Comparison of ENCODE assay signal across 24 cellular contexts in the genomic region with DNA sequence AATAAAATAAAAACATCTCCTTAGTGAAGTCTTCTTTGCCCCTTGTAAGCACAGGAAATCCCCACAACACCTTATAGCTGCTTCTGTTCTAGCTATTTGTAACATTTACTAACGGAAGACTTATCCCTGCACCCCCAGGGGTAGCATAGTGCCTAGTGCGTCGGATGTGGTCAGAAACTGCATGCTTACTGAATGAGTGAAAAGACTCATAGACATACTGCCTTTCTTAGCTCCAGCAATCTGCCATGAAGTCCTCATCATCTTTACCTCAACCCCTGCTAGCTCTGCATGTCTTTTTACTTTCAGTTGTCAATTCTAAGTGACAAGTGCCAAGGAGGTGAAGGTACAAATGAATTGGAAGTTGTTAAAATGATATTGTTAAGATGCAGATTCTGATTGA. TPM values are rescaled to one million over a fixed set of nuclear protein-coding genes. Genes with fewer than 3 reads are reported as not detected.
A peak's percentile ranks its signal among the peaks of the same experiment; 100 is the strongest.
DNase-seq lines count a peak whose midpoint lies in the region; ATAC-seq and TF ChIP-seq lines count a peak whose summit lies in the region.
"Had no signal": no experiment of that assay in that cellular context is flagged by ENCODE, and none has a peak within 500 bp of the region (broad histone marks: within the 10 kb centered on the region; RNA-seq: fewer than 3 reads in every experiment).

No MANE protein-coding gene starts in this region.

- H3K9me3 Mint-ChIP-seq in HFFc6, result no peaks in the 10 kb centered on the region
- H3K9me3 Mint-ChIP-seq: activated T-helper 1 cell treated with anti-CD3 and anti-CD28 coated beads, Interleukin-12 subunit alpha, Interleukin-12 subunit beta, Interleukin-2, Interleukin-4 antibody, amounts not matched to agents 30 ng/mL and 10 ng/mL and 1 ng/mL, durations not matched to agents 14 hours and 24 hours and 36 hours; H9; naive thymus-derived CD8-positive, alpha-beta T cell; T-cell had no signal

- H3K4me1 Mint-ChIP-seq in HFFc6 (ENCODE audit: low read depth), result peaks cover 12% of the 10 kb centered on the region

- peak; percentile 79 for DNase-seq in EH (ENCODE audit: low read depth)
- DNase-seq in HFFc6, result peak; percentile 15
- peak; percentile 70 for DNase-seq in astrocyte of the spinal cord (ENCODE audit: low read depth, low spot score)
- DNase-seq in non-pigmented ciliary epithelial cell (ENCODE audit: low read depth), result peak; percentile 42
- DNase-seq in stimulated activated CD4-positive, alpha-beta T cell treated with anti-CD3 and anti-CD28 coated beads, Interleukin-4, amount 100 ng/mL, for 1 hour, result no peak
- DNase-seq in NOMO-1 (lab: John Stamatoyannopoulos, UW; ENCODE audit: unreplicated experiment in 2 of 2), result no peak
- DNase-seq: activated CD4-positive, alpha-beta T cell treated with anti-CD3 and anti-CD28 coated beads, Interleukin-2, amount 50 U/mL, for 48 hours; central memory CD4-positive, alpha-beta T cell; effector CD4-positive, alpha-beta T cell; esophagus squamous epithelium; H9; islet precursor cell; naive thymus-derived CD8-positive, alpha-beta T cell; NCI-H187; NCI-H345; posterior cingulate gyrus; stimulated activated CD4-positive, alpha-beta T cell treated with anti-CD3 and anti-CD28 coated beads, Interleukin-4, amount 100 ng/mL, for 24 hours had no signal

- no peaks in the 10 kb centered on the region for H3K36me3 Mint-ChIP-seq in HFFc6 (ENCODE audit: low read depth)

- peaks cover 2% of the 10 kb centered on the region; the same call in 1 of the 2 replicates for H3K27me3 Mint-ChIP-seq in HFFc6 (ENCODE audit: insufficient read depth)
- H3K27me3 Mint-ChIP-seq: naive thymus-derived CD8-positive, alpha-beta T cell; T-cell had no signal

- no peak for TF ChIP-seq CTCF in HFFc6 (IDR thresholded peaks at IDR 0.05)
- no peak for TF ChIP-seq CTCF in astrocyte of the spinal cord (IDR thresholded peaks at IDR 0.05; ENCODE audit: low read depth, low read length)

- no peak overlapping the region for H3K27ac Mint-ChIP-seq in HFFc6
- H3K27ac Mint-ChIP-seq: activated T-helper 1 cell treated with anti-CD3 and anti-CD28 coated beads, Interleukin-12 subunit alpha, Interleukin-12 subunit beta, Interleukin-2, Interleukin-4 antibody, amounts not matched to agents 30 ng/mL and 10 ng/mL and 1 ng/mL, durations not matched to agents 14 hours and 24 hours and 36 hours; T-cell had no signal

- no peak overlapping the region for H3K4me3 ChIP-seq in astrocyte of the spinal cord (ENCODE audit: low read depth, low read length)
- H3K4me3 ChIP-seq: BLaER1 treated with 17β-estradiol and CSF1 and Interleukin-3, amounts not matched to agents 10 nM and 100 nM; esophagus squamous epithelium; hepatocyte; skin epidermis; vagina had no signal

- ATAC-seq in HG02678 (IDR thresholded peaks at IDR 0.05; ENCODE audit: unreplicated experiment), result no peak

- in situ Hi-C loops in astrocyte of the spinal cord (cut with HindIII; ENCODE audit: low sequenced_read_pairs), result no loop called here

- no peak overlapping the region for H3K4me3 Mint-ChIP-seq in HFFc6
- H3K4me3 Mint-ChIP-seq: activated T-helper 1 cell treated with anti-CD3 and anti-CD28 coated beads, Interleukin-12 subunit alpha, Interleukin-12 subunit beta, Interleukin-2, Interleukin-4 antibody, amounts not matched to agents 30 ng/mL and 10 ng/mL and 1 ng/mL, durations not matched to agents 14 hours and 24 hours and 36 hours; H9; naive thymus-derived CD8-positive, alpha-beta T cell; T-cell had no signal

RNA-seq across cellular contexts. Expression of a gene that starts 12.9 kb away (rescaled TPM):
- total RNA-seq in HFFc6 (2021; fragmentation: NEBNext Ultra II Directional; extraction: Animal tissue kit (Norgen Biotek cat#: 25700)), result 10 to 100 TPM; 10.7 to 13.3 (median 11.8) TPM

RNA-seq across cellular contexts. Expression of a gene that starts 33.3 kb away (rescaled TPM):
- 1 to 10 TPM; 4.2 to 8.2 (median 5.9) TPM for total RNA-seq in HFFc6 (2021; fragmentation: NEBNext Ultra II Directional; extraction: Animal tissue kit (Norgen Biotek cat#: 25700))

RNA-seq across cellular contexts. Expression of a gene that starts 45.3 kb away (rescaled TPM):
- 10 to 100 TPM; 60.1 to 80.8 (median 71.4) TPM for total RNA-seq in HFFc6 (2021; fragmentation: NEBNext Ultra II Directional; extraction: Animal tissue kit (Norgen Biotek cat#: 25700))

RNA-seq across cellular contexts. Expression of a gene that starts 55.1 kb away (rescaled TPM):
- total RNA-seq in HFFc6 (2021; fragmentation: NEBNext Ultra II Directional; extraction: Animal tissue kit (Norgen Biotek cat#: 25700)), result not detected
- total RNA-seq: naive thymus-derived CD8-positive, alpha-beta T cell; vagina had no signal

Comparison
In these comparisons a context has a peak if more than half of its experiments do, and no peak if none do; other contexts are left out.
1. DNase-seq: peak in EH (single experiment), HFFc6 (single experiment), astrocyte of the spinal cord (single experiment) and non-pigmented ciliary epithelial cell (single experiment); none in stimulated activated CD4-positive, alpha-beta T cell treated with anti-CD3 and anti-CD28 coated beads, Interleukin-4, amount 100 ng/mL, for 1 hour (single experiment) and NOMO-1 (0 of 2).